ENCODE assay signal across 9 cellular contexts in genomic region chr12:104522985-104523719, GRCh38.
DNase-seq lines count a peak whose midpoint lies in the region; ATAC-seq and TF ChIP-seq lines count a peak whose summit lies in the region.
"Had no signal": no experiment of that assay in that cellular context is flagged by ENCODE, and none has a peak within 500 bp of the region (broad histone marks: within the 10 kb centered on the region; RNA-seq: fewer than 3 reads in every experiment).

No MANE protein-coding gene starts in this region.

- H3K9me3 ChIP-seq in DND-41 (ENCODE audit: insufficient read depth, low read length, severe bottlenecking): no peaks in the 10 kb centered on the region
- no peaks in the 10 kb centered on the region for H3K9me3 ChIP-seq in Loucy (ENCODE audit: insufficient read depth, low read depth, low read length)
- no peaks in the 10 kb centered on the region for H3K9me3 ChIP-seq in naive thymus-derived CD4-positive, alpha-beta T cell (ENCODE audit: control insufficient read depth in 2 of 3, low read length in 3 of 3)
- no peaks in the 10 kb centered on the region for H3K9me3 ChIP-seq in SK-N-SH

- peak overlapping the region; percentile 46 for H3K4me3 Mint-ChIP-seq in activated T-helper 17 cell treated with anti-CD3 and anti-CD28 coated beads, Interleukin-2, amount 50 U/mL, for 72 hours
- H3K4me3 Mint-ChIP-seq in naive thymus-derived CD4-positive, alpha-beta T cell: peak overlapping the region in 8 of 10 donors; percentile 16 to 65 (median 51)
- no peak overlapping the region for H3K4me3 Mint-ChIP-seq in glutamatergic neuron (ENCODE audit: unreplicated experiment)

- CTCF ChIA-PET in naive thymus-derived CD4-positive, alpha-beta T cell (lab: Charles Lee): no interaction called here
- CTCF ChIA-PET in SK-N-SH (lab: Yijun Ruan, JAX): no interaction called here

- TF ChIP-seq RAD21 in SK-N-SH (IDR thresholded peaks at IDR 0.05; ENCODE audit: low read length): no peak

- H3K4me1 ChIP-seq in DND-41 (ENCODE audit: insufficient read depth, low read length) (peaks cover 46% of the 10 kb centered on the region), Loucy (ENCODE audit: insufficient read depth, low read length, poor library complexity, severe bottlenecking) (peaks cover 93% of the 10 kb centered on the region), SK-N-SH (ENCODE audit: control insufficient read depth in 1 of 2, insufficient read depth in 2 of 2, low read depth in 1 of 2, low read length in 1 of 2) (peaks cover 0 to 43% of the 10 kb centered on the region in 2 experiments; a peak in 3 of 4 replicates)
- H3K4me1 ChIP-seq in naive thymus-derived CD4-positive, alpha-beta T cell (ENCODE audit: control insufficient read depth in 2 of 2, insufficient read depth in 2 of 2, low read length in 2 of 2): peaks cover 16 to 52% of the 10 kb centered on the region in 2 donors

- H3K4me1 Mint-ChIP-seq in activated T-helper 17 cell treated with anti-CD3 and anti-CD28 coated beads, Interleukin-2, amount 50 U/mL, for 72 hours: peaks cover 29% of the 10 kb centered on the region
- H3K4me1 Mint-ChIP-seq in naive thymus-derived CD4-positive, alpha-beta T cell: peaks cover 59 to 85% (median 77%) of the 10 kb centered on the region in 7 donors
- peaks cover 28% of the 10 kb centered on the region for H3K4me1 Mint-ChIP-seq in glutamatergic neuron (ENCODE audit: low read depth, unreplicated experiment)

- H3K9me2 ChIP-seq in Loucy (replicated peaks; ENCODE audit: low read depth, low read length) (no peaks in the 10 kb centered on the region), SK-N-SH (no peaks in the 10 kb centered on the region)

- H3K27ac Mint-ChIP-seq in activated T-helper 17 cell treated with anti-CD3 and anti-CD28 coated beads, Interleukin-2, amount 50 U/mL, for 72 hours: peak overlapping the region; percentile 63
- H3K27ac Mint-ChIP-seq in naive thymus-derived CD4-positive, alpha-beta T cell: peak overlapping the region in 5 of 9 donors; percentile 30 to 58 (median 33)
- no peak overlapping the region for H3K27ac Mint-ChIP-seq in glutamatergic neuron (ENCODE audit: unreplicated experiment)

- H3K79me2 ChIP-seq in DND-41 (ENCODE audit: insufficient read depth, low read length) (peaks cover 100% of the 10 kb centered on the region), Loucy (ENCODE audit: insufficient read depth, low read length) (peaks cover 95% of the 10 kb centered on the region), SK-N-SH (ENCODE audit: insufficient read depth) (no peaks in the 10 kb centered on the region)

- peaks cover 96% of the 10 kb centered on the region for H4K20me1 ChIP-seq in DND-41 (ENCODE audit: insufficient read depth, low read length)
- H4K20me1 ChIP-seq in Loucy (ENCODE audit: insufficient read depth, low read length, poor library complexity, severe bottlenecking): peaks cover 91% of the 10 kb centered on the region
- no peaks in the 10 kb centered on the region for H4K20me1 ChIP-seq in SK-N-SH (ENCODE audit: insufficient read depth)

- no peaks in the 10 kb centered on the region for H3K36me3 Mint-ChIP-seq in activated T-helper 17 cell treated with anti-CD3 and anti-CD28 coated beads, Interleukin-2, amount 50 U/mL, for 72 hours (ENCODE audit: low read depth)
- H3K36me3 Mint-ChIP-seq in naive thymus-derived CD4-positive, alpha-beta T cell: peaks cover 0 to 18% (median 5%) of the 10 kb centered on the region in 5 donors
- peaks cover 5% of the 10 kb centered on the region for H3K36me3 Mint-ChIP-seq in glutamatergic neuron (ENCODE audit: unreplicated experiment)

- DNase-seq in DND-41 (no peak), middle frontal gyrus (ENCODE audit: extremely low spot score, low spot score) (no peak), SK-N-SH (no peak), glutamatergic neuron (no peak)
- no peak for DNase-seq in naive thymus-derived CD4-positive, alpha-beta T cell
- DNase-seq in stimulated activated CD8-positive, alpha-beta memory T cell treated with anti-CD3 and anti-CD28 coated beads, Interleukin-4, amount 100 ng/mL, for 48 hours: no peak
- DNase-seq: activated T-cell treated with anti-CD3 and anti-CD28 coated beads, Interleukin-2, amount 50 U/mL, for 1 hour had no signal

- intact Hi-C loops in naive thymus-derived CD4-positive, alpha-beta T cell (cut with micrococcal nuclease): no loop called here

- H3K27me3 ChIP-seq in DND-41 (ENCODE audit: insufficient read depth, low read length, poor library complexity) (no peaks in the 10 kb centered on the region), Loucy (ENCODE audit: insufficient read depth, low read length, poor library complexity, severe bottlenecking) (no peaks in the 10 kb centered on the region), SK-N-SH (ENCODE audit: insufficient read depth) (no peaks in the 10 kb centered on the region)
- H3K27me3 ChIP-seq in naive thymus-derived CD4-positive, alpha-beta T cell (ENCODE audit: control insufficient read depth in 2 of 2, insufficient read depth in 2 of 2, low read length in 2 of 2): no peaks in the 10 kb centered on the region

- H3K4me2 ChIP-seq in DND-41 (ENCODE audit: insufficient read depth, low read length): no peak overlapping the region
- H3K4me2 ChIP-seq in Loucy (ENCODE audit: low read depth, low read length, poor library complexity, severe bottlenecking): peak overlapping the region; percentile 65
- H3K4me2 ChIP-seq in SK-N-SH: no peak overlapping the region

- peaks cover 8% of the 10 kb centered on the region for H3F3A ChIP-seq in Loucy (ENCODE audit: low read depth)
- H3F3A ChIP-seq in SK-N-SH (replicated peaks; ENCODE audit: insufficient read depth): no peaks in the 10 kb centered on the region

- no peak overlapping the region for H2AFZ ChIP-seq in DND-41 (ENCODE audit: low read depth, low read length)
- H2AFZ ChIP-seq in Loucy (ENCODE audit: low read length): no peak overlapping the region
- no peak overlapping the region for H2AFZ ChIP-seq in SK-N-SH (ENCODE audit: low read depth)

- 93% methylated on average over 4 of the region's 4 CpGs for WGBS in SK-N-SH (ENCODE audit: low lambda C conversion rate)

- no peak for TF ChIP-seq CTCF in DND-41 (IDR thresholded peaks at IDR 0.05; ENCODE audit: borderline replicate concordance, extremely low read depth, low read length, poor library complexity, severe bottlenecking)
- no peak for TF ChIP-seq CTCF in Loucy (conservative IDR thresholded peaks at IDR 0.05; ENCODE audit: low read length)
- no peak for TF ChIP-seq CTCF in SK-N-SH (IDR thresholded peaks at IDR 0.05)
- no peak for TF ChIP-seq CTCF in glutamatergic neuron (IDR thresholded peaks at IDR 0.05; ENCODE audit: partially characterized antibody, unreplicated experiment)

- no peak overlapping the region for H3K9ac ChIP-seq in DND-41 (ENCODE audit: low read depth, low read length)
- H3K9ac ChIP-seq in Loucy (ENCODE audit: low read depth, low read length, poor library complexity, severe bottlenecking): peak overlapping the region; percentile 46
- H3K9ac ChIP-seq in SK-N-SH: no peak overlapping the region

- POLR2A ChIA-PET in naive thymus-derived CD4-positive, alpha-beta T cell (lab: Charles Lee): no interaction called here
- POLR2A ChIA-PET in SK-N-SH (lab: Yijun Ruan, JAX): no interaction called here

- peak overlapping the region; percentile 34 for H3K27ac ChIP-seq in DND-41 (ENCODE audit: low read length)
- no peak overlapping the region for H3K27ac ChIP-seq in naive thymus-derived CD4-positive, alpha-beta T cell (ENCODE audit: low read depth, low read length)
- H3K27ac ChIP-seq in SK-N-SH (ENCODE audit: low read depth in 2 of 2, low read length in 1 of 2): peak overlapping the region in 1 of 2 experiments; percentile 18; a peak in 1 of 4 replicates

- TF ChIP-seq EP300 in SK-N-SH (IDR thresholded peaks at IDR 0.05; ENCODE audit: borderline replicate concordance in 1 of 2, low read depth in 1 of 2, low read length in 1 of 2): no peak

- ATAC-seq in DND-41 (ENCODE audit: insufficient read depth, low read depth): 0 out of 3 replicates have a peak, but pooled peaks have one; percentile 27
- peak; percentile 16 for ATAC-seq in activated T-helper 17 cell treated with anti-CD3 and anti-CD28 coated beads, Interleukin-2, amount 50 U/mL, for 72 hours (replicated peaks)
- ATAC-seq in naive thymus-derived CD4-positive, alpha-beta T cell: peak; percentile 43

- H3K27me3 Mint-ChIP-seq in activated T-helper 17 cell treated with anti-CD3 and anti-CD28 coated beads, Interleukin-2, amount 50 U/mL, for 72 hours: no peaks in the 10 kb centered on the region
- no peaks in the 10 kb centered on the region for H3K27me3 Mint-ChIP-seq in naive thymus-derived CD4-positive, alpha-beta T cell
- peaks cover 5% of the 10 kb centered on the region for H3K27me3 Mint-ChIP-seq in glutamatergic neuron (ENCODE audit: unreplicated experiment)

- H3K9me3 Mint-ChIP-seq in activated T-helper 17 cell treated with anti-CD3 and anti-CD28 coated beads, Interleukin-2, amount 50 U/mL, for 72 hours: no peaks in the 10 kb centered on the region
- peaks cover 0 to 4% (median 0%) of the 10 kb centered on the region in 11 donors for H3K9me3 Mint-ChIP-seq in naive thymus-derived CD4-positive, alpha-beta T cell
- H3K9me3 Mint-ChIP-seq in glutamatergic neuron (ENCODE audit: unreplicated experiment): peaks cover 3% of the 10 kb centered on the region

- H3K36me3 ChIP-seq in DND-41 (ENCODE audit: insufficient read depth, low read length) (peaks cover 42% of the 10 kb centered on the region), Loucy (ENCODE audit: insufficient read depth, low read length) (peaks cover 27% of the 10 kb centered on the region; the same call in 1 of the 2 replicates), SK-N-SH (replicated peaks in 1 of 2; ENCODE audit: control insufficient read depth in 1 of 2, insufficient read depth in 2 of 2, low read length in 1 of 2) (no peaks in the 10 kb centered on the region)
- no peaks in the 10 kb centered on the region for H3K36me3 ChIP-seq in naive thymus-derived CD4-positive, alpha-beta T cell (ENCODE audit: control insufficient read depth in 2 of 3, insufficient read depth in 3 of 3, low read length in 3 of 3)

- no peak overlapping the region for H3K4me3 ChIP-seq in DND-41 (ENCODE audit: low read depth in 1 of 2, low read length in 2 of 2)
- peak overlapping the region; percentile 49 for H3K4me3 ChIP-seq in Loucy (ENCODE audit: low read length, poor library complexity, severe bottlenecking)
- no peak overlapping the region for H3K4me3 ChIP-seq in naive thymus-derived CD4-positive, alpha-beta T cell (ENCODE audit: low read length)
- no peak overlapping the region for H3K4me3 ChIP-seq in SK-N-SH (ENCODE audit: low read depth in 2 of 2, low read length in 1 of 2)

TF ChIP-seq in SK-N-SH, 30 proteins besides CTCF, POLR2A, EP300 and RAD21 (continues in another document):
- TF ChIP-seq SIN3A (IDR thresholded peaks at IDR 0.05; ENCODE audit: borderline replicate concordance, low read depth, low read length): no peak
